ENCODE assay signal across 19 cellular contexts in the genomic region with DNA sequence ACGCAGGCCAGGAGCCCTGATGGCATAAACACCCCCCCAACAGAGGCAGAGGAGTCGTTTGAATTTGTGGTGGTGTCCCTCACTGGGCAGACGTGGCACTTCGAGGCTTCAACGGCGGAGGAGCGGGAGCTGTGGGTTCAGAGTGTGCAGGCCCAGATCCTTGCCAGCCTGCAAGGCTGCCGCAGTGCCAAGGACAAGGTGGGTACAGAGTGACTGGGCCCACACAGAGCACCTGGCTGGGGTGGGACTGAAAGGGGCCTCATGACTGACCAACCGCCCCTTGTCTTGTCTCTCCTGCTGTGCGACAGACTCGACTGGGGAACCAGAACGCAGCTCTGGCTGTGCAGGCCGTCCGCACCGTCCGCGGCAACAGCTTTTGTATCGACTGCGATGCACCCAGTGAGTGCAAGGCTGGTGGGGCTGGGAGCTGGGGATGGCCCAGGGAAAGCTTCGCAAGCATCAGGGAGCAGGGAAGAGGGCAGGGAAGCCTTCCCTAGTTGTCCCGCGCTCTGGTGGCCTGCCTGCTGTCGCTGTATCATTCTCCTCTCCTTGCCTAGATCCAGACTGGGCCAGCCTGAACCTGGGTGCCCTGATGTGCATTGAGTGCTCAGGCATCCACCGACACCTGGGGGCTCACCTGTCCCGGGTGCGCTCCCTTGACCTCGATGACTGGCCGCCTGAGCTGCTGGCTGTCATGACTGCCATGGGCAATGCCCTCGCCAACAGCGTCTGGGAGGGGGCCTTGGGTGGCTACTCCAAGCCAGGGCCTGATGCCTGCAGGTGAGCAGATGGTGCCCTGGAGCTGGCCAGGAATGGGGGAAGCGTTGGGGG. TPM values are rescaled to one million over a fixed set of nuclear protein-coding genes. Genes with fewer than 3 reads are reported as not detected.
DNase-seq lines count a peak whose midpoint lies in the region; ATAC-seq, FAIRE-seq and TF ChIP-seq lines count a peak whose summit lies in the region.
"Had no signal": no experiment of that assay in that cellular context is flagged by ENCODE, and none has a peak within 500 bp of the region (broad histone marks: within the 10 kb centered on the region; RNA-seq: fewer than 3 reads in every experiment).

No MANE protein-coding gene starts in this region.

- H3K9me3 ChIP-seq in BLaER1 treated with 17β-estradiol and CSF1 and Interleukin-3, amounts not matched to agents 10 nM and 100 nM (replicated peaks in 1 of 11): no peaks in the 10 kb centered on the region
- H3K9me3 ChIP-seq in H9 (ENCODE audit: control insufficient read depth, low read depth, low read length) (no peaks in the 10 kb centered on the region), H1 (ENCODE audit: insufficient read depth in 2 of 2, low read depth in 1 of 2, low read length in 1 of 2) (no peaks in the 10 kb centered on the region), PC-9 (ENCODE audit: insufficient read depth, low read depth) (no peaks in the 10 kb centered on the region)
- H3K9me3 ChIP-seq: lower lobe of right lung had no signal

- no TSS peak for BruUV-seq in PC-9 (replicated peaks; lab: Mats Ljungman, UMichigan)

- H3K9ac ChIP-seq in BLaER1 treated with 17β-estradiol and CSF1 and Interleukin-3, amounts not matched to agents 10 nM and 100 nM: no peak overlapping the region
- H3K9ac ChIP-seq in H9 (ENCODE audit: extremely low read depth, insufficient read length, low read length): no peak overlapping the region
- H3K9ac ChIP-seq in H1 (replicated peaks in 1 of 4; ENCODE audit: extremely low read depth in 1 of 4, low read depth in 3 of 4, low read length in 3 of 4): no peak overlapping the region

- H3K27me3 Mint-ChIP-seq in H9 (ENCODE audit: low read depth): peaks cover 1% of the 10 kb centered on the region; the same call in 1 of the 2 replicates
- H3K27me3 Mint-ChIP-seq: activated naive CD8-positive, alpha-beta T cell treated with anti-CD3 and anti-CD28 coated beads, Interleukin-2, amount 50 U/mL, for 24 hours had no signal

- ATAC-seq in sciatic nerve: no peak
- ATAC-seq in HG03139 (IDR thresholded peaks at IDR 0.05; ENCODE audit: unreplicated experiment): no peak
- ATAC-seq: activated naive CD8-positive, alpha-beta T cell treated with anti-CD3 and anti-CD28 coated beads, Interleukin-2, amount 50 U/mL, for 24 hours; CD8-positive, alpha-beta T cell; lower lobe of right lung had no signal

- H3K4me3 ChIP-seq in BLaER1 treated with 17β-estradiol and CSF1 and Interleukin-3, amounts not matched to agents 10 nM and 100 nM: no peak overlapping the region
- H3K4me3 ChIP-seq in H1 (ENCODE audit: extremely low read depth in 1 of 4, insufficient read depth in 2 of 4, low read depth in 3 of 4, low read length in 4 of 4) (no peak overlapping the region), PC-9 (no peak overlapping the region)
- H3K4me3 ChIP-seq: lower lobe of right lung had no signal

- H3K4me3 Mint-ChIP-seq in H9: no peak overlapping the region
- H3K4me3 Mint-ChIP-seq: activated CD8-positive, alpha-beta memory T cell treated with anti-CD3 and anti-CD28 coated beads, Interleukin-2, amount 10 ng/mL, durations not matched to agents 7 days and 5 days; activated naive CD8-positive, alpha-beta T cell treated with anti-CD3 and anti-CD28 coated beads, Interleukin-2, amount 50 U/mL, for 24 hours; CD8-positive, alpha-beta T cell had no signal

- H3K23me2 ChIP-seq in H9 (ENCODE audit: insufficient read length, low read depth, low read length, poor library complexity, severe bottlenecking): no peaks in the 10 kb centered on the region
- H3K23me2 ChIP-seq in H1 (ENCODE audit: low read depth, low read length): no peaks in the 10 kb centered on the region; the same call in 1 of the 2 replicates

- peaks cover 0 to 24% (median 17%) of the 10 kb centered on the region in 10 experiments; a peak in 16 of 20 replicates for H3K4me1 ChIP-seq in BLaER1 treated with 17β-estradiol and CSF1 and Interleukin-3, amounts not matched to agents 10 nM and 100 nM
- no peaks in the 10 kb centered on the region; the same call in 1 of the 2 replicates for H3K4me1 ChIP-seq in H9 (ENCODE audit: insufficient read depth, low read length)
- H3K4me1 ChIP-seq in H1 (replicated peaks in 1 of 4; ENCODE audit: control insufficient read depth in 3 of 4, insufficient read depth in 4 of 4, low read length in 3 of 4): peaks cover 7 to 34% (median 20%) of the 10 kb centered on the region in 4 experiments
- no peaks in the 10 kb centered on the region for H3K4me1 ChIP-seq in PC-9 (replicated peaks; ENCODE audit: insufficient read depth)
- H3K4me1 ChIP-seq: lower lobe of right lung had no signal

- H2BK12ac ChIP-seq in H9 (ENCODE audit: insufficient read length, low read depth, low read length) (no peak overlapping the region), H1 (ENCODE audit: low read depth, low read length) (no peak overlapping the region)

- H3K79me2 ChIP-seq in H9 (ENCODE audit: insufficient read depth, low read length): no peaks in the 10 kb centered on the region
- no peaks in the 10 kb centered on the region for H3K79me2 ChIP-seq in H1 (ENCODE audit: control insufficient read depth in 1 of 2, insufficient read depth in 2 of 2, low read length in 2 of 2)
- no peaks in the 10 kb centered on the region for H3K79me2 ChIP-seq in PC-9 (ENCODE audit: low read depth)

- H3K9me2 ChIP-seq in PC-9 (ENCODE audit: insufficient read depth): no peaks in the 10 kb centered on the region

- H4K20me1 ChIP-seq in BLaER1 treated with 17β-estradiol and CSF1 and Interleukin-3, amounts not matched to agents 10 nM and 100 nM: peaks cover 0 to 80% (median 10%) of the 10 kb centered on the region in 11 experiments; a peak in 16 of 22 replicates
- no peaks in the 10 kb centered on the region for H4K20me1 ChIP-seq in H9 (ENCODE audit: control insufficient read depth, insufficient read depth, insufficient read length)
- H4K20me1 ChIP-seq in H1 (replicated peaks in 1 of 2; ENCODE audit: control insufficient read depth in 1 of 2, insufficient read depth in 2 of 2, low read length in 2 of 2): peaks cover 7 to 11% of the 10 kb centered on the region in 2 experiments
- no peaks in the 10 kb centered on the region; the same call in 1 of the 2 replicates for H4K20me1 ChIP-seq in PC-9 (ENCODE audit: insufficient read depth)

- H2BK120ac ChIP-seq in H9 (ENCODE audit: low read depth, low read length, poor library complexity, severe bottlenecking) (no peak overlapping the region), H1 (replicated peaks; ENCODE audit: low read depth, low read length) (no peak overlapping the region)

- H3K23ac ChIP-seq in H9 (ENCODE audit: insufficient read length, low read depth, low read length): no peak overlapping the region
- no peak overlapping the region for H3K23ac ChIP-seq in H1 (ENCODE audit: insufficient read length)

- H2BK5ac ChIP-seq in H9 (ENCODE audit: insufficient read length, low read length) (no peak overlapping the region), H1 (ENCODE audit: low read depth, low read length) (no peak overlapping the region)

- peaks cover 8 to 44% (median 22%) of the 10 kb centered on the region in 3 experiments; a peak in 6 of 7 replicates for H3K36me3 Mint-ChIP-seq in H9 (ENCODE audit: insufficient read depth in 1 of 3, low read depth in 3 of 3)
- H3K36me3 Mint-ChIP-seq: activated CD8-positive, alpha-beta memory T cell treated with anti-CD3 and anti-CD28 coated beads, Interleukin-2, amount 10 ng/mL, durations not matched to agents 7 days and 5 days had no signal

- no peak overlapping the region for H3K27ac ChIP-seq in BLaER1 treated with 17β-estradiol and CSF1 and Interleukin-3, amounts not matched to agents 10 nM and 100 nM
- H3K27ac ChIP-seq in H9 (ENCODE audit: insufficient read length, low read depth, low read length) (no peak overlapping the region), H1 (ENCODE audit: low read depth, low read length) (no peak overlapping the region), PC-9 (no peak overlapping the region)
- H3K27ac ChIP-seq: brain microvascular endothelial cell, lower lobe of right lung had no signal

- H2BK20ac ChIP-seq in H9 (ENCODE audit: low read depth, low read length, poor library complexity, severe bottlenecking) (no peak overlapping the region), H1 (ENCODE audit: low read length) (no peak overlapping the region)

- TF ChIP-seq RAD21 in H1 (IDR thresholded peaks at IDR 0.05 in 1 of 2, conservative IDR thresholded peaks at IDR 0.05 in 1 of 2; ENCODE audit: low read depth in 2 of 2, low read length in 2 of 2): no peak

- H3K4me1 Mint-ChIP-seq in H9: peaks cover 33 to 59% of the 10 kb centered on the region in 2 experiments
- H3K4me1 Mint-ChIP-seq: activated CD8-positive, alpha-beta memory T cell treated with anti-CD3 and anti-CD28 coated beads, Interleukin-2, amount 10 ng/mL, durations not matched to agents 7 days and 5 days; activated naive CD8-positive, alpha-beta T cell treated with anti-CD3 and anti-CD28 coated beads, Interleukin-2, amount 50 U/mL, for 24 hours had no signal

- H2AK5ac ChIP-seq in H9 (ENCODE audit: insufficient read length, low read length) (no peak overlapping the region), H1 (ENCODE audit: low read depth, low read length) (no peak overlapping the region)

- H2AFZ ChIP-seq in H9 (ENCODE audit: low read length) (no peak overlapping the region), H1 (ENCODE audit: low read length) (no peak overlapping the region), PC-9 (no peak overlapping the region)

- POLR2A ChIA-PET in H1 (lab: Charles Lee; ENCODE audit: partially characterized antibody) (interaction anchor here (0.8 to 1.2 kb wide), 3 partner anchors 16 to 85 kb away, joined by 3 to 4 read pairs (median 3); a partner anchor contains a TSS), PC-9 (lab: Charles Lee; ENCODE audit: unreplicated experiment) (no interaction called here)

- H3K18ac ChIP-seq in H9 (ENCODE audit: insufficient read length, low read depth, low read length): no peak overlapping the region
- H3K18ac ChIP-seq in H1 (ENCODE audit: extremely low read depth, low read length): no peak overlapping the region

- H3T11ph ChIP-seq in H9 (ENCODE audit: low read length): no peak overlapping the region

- DNase-seq in H9: peak; percentile 19
- DNase-seq in H1 (ENCODE audit: low read depth in 1 of 2, low spot score in 2 of 2): no peak
- peak; percentile 44 for DNase-seq in sciatic nerve (ENCODE audit: low spot score)
- DNase-seq in GDM1 (lab: John Stamatoyannopoulos, UW): no peak
- no peak for DNase-seq in PC-9
- DNase-seq: activated CD4-positive, alpha-beta T cell treated with anti-CD3 and anti-CD28 coated beads for 48 hours; activated CD8-positive, alpha-beta memory T cell treated with anti-CD3 and anti-CD28 coated beads, Interleukin-2, amount 10 ng/mL, durations not matched to agents 7 days and 5 days; activated naive CD8-positive, alpha-beta T cell treated with anti-CD3 and anti-CD28 coated beads, Interleukin-2, amount 50 U/mL, for 24 hours; brain microvascular endothelial cell; dermis blood vessel endothelial cell; DND-41; GOT3; lower lobe of right lung; NCI-H1105 treated with DMSO at 0.1 percent for 48 hours; SHP77; stimulated activated CD4-positive, alpha-beta T cell treated with anti-CD3 and anti-CD28 coated beads, Interleukin-15, amount 100 ng/mL, for 24 hours had no signal

- H3F3A ChIP-seq in PC-9 (ENCODE audit: insufficient read depth, low read depth): peaks cover 2% of the 10 kb centered on the region; the same call in 1 of the 2 replicates

- no peak overlapping the region for H2BK15ac ChIP-seq in H9 (ENCODE audit: low read depth, low read length)
- no peak overlapping the region for H2BK15ac ChIP-seq in H1 (ENCODE audit: low read length)

- H4K91ac ChIP-seq in H9 (ENCODE audit: insufficient read length, low read depth, low read length) (no peak overlapping the region), H1 (replicated peaks; ENCODE audit: insufficient read length, low read length) (no peak overlapping the region)

- H3K4ac ChIP-seq in H9 (ENCODE audit: low read depth, low read length) (no peak overlapping the region), H1 (replicated peaks; ENCODE audit: insufficient read length, low read depth, low read length) (no peak overlapping the region)

- H4K5ac ChIP-seq in H9 (ENCODE audit: insufficient read length, low read depth, low read length) (no peak overlapping the region), H1 (ENCODE audit: insufficient read length, low read depth, low read length) (no peak overlapping the region)

- H3K56ac ChIP-seq in H9 (ENCODE audit: insufficient read length, low read depth, low read length): no peak overlapping the region
- no peak overlapping the region for H3K56ac ChIP-seq in H1 (replicated peaks; ENCODE audit: insufficient read length, low read depth, low read length)

- no peaks in the 10 kb centered on the region for H3K27me3 ChIP-seq in BLaER1 treated with 17β-estradiol and CSF1 and Interleukin-3, amounts not matched to agents 10 nM and 100 nM
- H3K27me3 ChIP-seq in H9 (ENCODE audit: insufficient read depth, low read length): no peaks in the 10 kb centered on the region
- H3K27me3 ChIP-seq in H1 (replicated peaks in 1 of 4; ENCODE audit: control insufficient read depth in 3 of 4, extremely low read depth in 1 of 4, insufficient read depth in 3 of 4, low read length in 3 of 4): peaks cover 0 to 1% (median 0%) of the 10 kb centered on the region in 4 experiments; a peak in 1 of 7 replicates
- H3K27me3 ChIP-seq in PC-9 (ENCODE audit: insufficient read depth, low read depth): no peaks in the 10 kb centered on the region
- H3K27me3 ChIP-seq: brain microvascular endothelial cell had no signal

- intact Hi-C loops in sciatic nerve (cut with DNase I): no loop called here
- intact Hi-C loops in PC-9 (cut with micrococcal nuclease; ENCODE audit: unreplicated experiment): no loop called here

- peak overlapping the region in 9 of 11 experiments; percentile 43 to 75 (median 66); a peak in 18 of 22 replicates for H3K4me2 ChIP-seq in BLaER1 treated with 17β-estradiol and CSF1 and Interleukin-3, amounts not matched to agents 10 nM and 100 nM
- H3K4me2 ChIP-seq in H9 (ENCODE audit: insufficient read depth, insufficient read length, low read length) (no peak overlapping the region), H1 (ENCODE audit: insufficient read depth in 1 of 2, low read depth in 2 of 2, low read length in 2 of 2) (no peak overlapping the region), PC-9 (no peak overlapping the region)

- no peak for FAIRE-seq in H1 (lab: Jason Lieb, UNC)

- no peaks in the 10 kb centered on the region; a peak in 1 of 5 replicates for H3K9me3 Mint-ChIP-seq in H9
- H3K9me3 Mint-ChIP-seq: activated naive CD8-positive, alpha-beta T cell treated with anti-CD3 and anti-CD28 coated beads, Interleukin-2, amount 50 U/mL, for 24 hours; CD8-positive, alpha-beta T cell had no signal

- H3K14ac ChIP-seq in H9 (ENCODE audit: insufficient read depth, low read length): no peak overlapping the region; the same call in 1 of the 2 replicates
- no peak overlapping the region for H3K14ac ChIP-seq in H1 (ENCODE audit: insufficient read length)

- 0 out of 7 replicates have a peak overlapping the region, but pooled peaks of 1 of the 3 experiments have one; percentile 40 for H3K27ac Mint-ChIP-seq in H9
- H3K27ac Mint-ChIP-seq: activated CD8-positive, alpha-beta memory T cell treated with anti-CD3 and anti-CD28 coated beads, Interleukin-2, amount 10 ng/mL, durations not matched to agents 7 days and 5 days; activated naive CD8-positive, alpha-beta T cell treated with anti-CD3 and anti-CD28 coated beads, Interleukin-2, amount 50 U/mL, for 24 hours; CD8-positive, alpha-beta T cell had no signal

- CTCF ChIA-PET in H1 (lab: Charles Lee; ENCODE audit: partially characterized antibody): interaction anchor here (0.7 to 18.9 kb wide), 13 partner anchors 8 to 102 kb away, joined by 3 to 197 read pairs (median 4); a partner anchor contains a TSS
- CTCF ChIA-PET in PC-9 (lab: Charles Lee): no interaction called here

- no CpG with 5 or more reads among the region's 31 CpGs for WGBS in H9 (ENCODE audit: extremely low coverage, insufficient read length, low lambda C conversion rate)
- 89% methylated on average over 27 of the region's 31 CpGs; no CpG with 5 or more reads in 1 of the 2 experiments for WGBS in H1 (ENCODE audit: extremely low coverage in 1 of 2, insufficient coverage in 1 of 2, insufficient read length in 1 of 2, insufficient replicate concordance in 2 of 2, low coverage in 1 of 2, low lambda C conversion rate in 2 of 2, missing lambda C conversion rate in 1 of 2), 2 experiments

- no peak overlapping the region for H4K8ac ChIP-seq in H9 (replicated peaks; ENCODE audit: insufficient read length, low read depth, low read length)
- peak overlapping the region; percentile 68; the same call in 1 of the 2 replicates for H4K8ac ChIP-seq in H1 (ENCODE audit: extremely low read depth, insufficient read depth, low read length)

- TF ChIP-seq EP300 in H1 (IDR thresholded peaks at IDR 0.05; ENCODE audit: borderline replicate concordance in 1 of 2, low read depth in 2 of 2, low read length in 2 of 2): no peak

- H3K79me1 ChIP-seq in H9 (ENCODE audit: insufficient read depth, low read depth, low read length, poor library complexity, severe bottlenecking) (no peaks in the 10 kb centered on the region), H1 (ENCODE audit: low read depth, low read length) (no peaks in the 10 kb centered on the region)

- peaks cover 10 to 84% (median 45%) of the 10 kb centered on the region in 11 experiments; a peak in 20 of 22 replicates for H3K36me3 ChIP-seq in BLaER1 treated with 17β-estradiol and CSF1 and Interleukin-3, amounts not matched to agents 10 nM and 100 nM
- no peaks in the 10 kb centered on the region; a peak in 1 of 8 replicates for H3K36me3 ChIP-seq in H1 (ENCODE audit: control insufficient read depth in 2 of 4, insufficient read depth in 4 of 4, low read length in 3 of 4)
- no peaks in the 10 kb centered on the region for H3K36me3 ChIP-seq in PC-9 (ENCODE audit: low read depth)

- TF ChIP-seq POLR2A in H1 (IDR thresholded peaks at IDR 0.05; ENCODE audit: control extremely low read depth in 1 of 2, low read depth in 2 of 2, low read length in 2 of 2): no peak

- TF ChIP-seq CTCF in H9 (conservative IDR thresholded peaks at IDR 0.05) (no peak), H1 (IDR thresholded peaks at IDR 0.05; ENCODE audit: control extremely low read depth in 1 of 3, insufficient read depth in 1 of 3, low read depth in 1 of 3, low read length in 3 of 3) (no peak), PC-9 (conservative IDR thresholded peaks at IDR 0.05) (no peak)

RNA-seq across cellular contexts. Expression of a gene that starts 25.4 kb away (rescaled TPM):
- total RNA-seq in H9 (2021) (not detected in 2 replicates), sciatic nerve (not detected), PC-9 (2021) (not detected in 2 replicates)
- total RNA-seq in H1 (2021; fragmentation: NEBNext Ultra II Directional; extraction: Animal tissue kit (Norgen Biotek cat#: 25700)): not detected in 2 replicates
- polyA plus RNA-seq in H1 (2011; rRNA removed): not detected in 2 replicates
- 0.06 TPM for polyA plus RNA-seq in H1 (2011; cell fraction: cytosol; rRNA removed)
- 0.20 TPM for polyA plus RNA-seq in H1 (2011; cell fraction: nucleus; rRNA removed)
- polyA plus RNA-seq in H1 (2012, experiment 1 of 2): 0.23 to 0.32 TPM in 2 of 4 replicates, not detected in the others
- polyA plus RNA-seq in H1 (2012, experiment 2 of 2): not detected
- polyA plus RNA-seq in H1 (2013, experiment 1 of 2): not detected
- 0.09 TPM for polyA plus RNA-seq in H1 (2013, experiment 2 of 2)
- polyA minus RNA-seq in H1 (2011; rRNA and poly(A)+ RNA removed): not detected in 2 replicates
- polyA minus RNA-seq in H1 (2011; cell fraction: cytosol; rRNA and poly(A)+ RNA removed): not detected
- 1.00 TPM for polyA minus RNA-seq in H1 (2011; cell fraction: nucleus; rRNA and poly(A)+ RNA removed)
- total RNA-seq: activated CD8-positive, alpha-beta memory T cell treated with anti-CD3 and anti-CD28 coated beads, Interleukin-2, amount 10 ng/mL, durations not matched to agents 7 days and 5 days; CD8-positive, alpha-beta T cell; dermis blood vessel endothelial cell; lower lobe of right lung had no signal

RNA-seq across cellular contexts. Expression of a gene that starts 45.0 kb away (rescaled TPM):
- total RNA-seq in H9 (2021): not detected in 2 replicates
- total RNA-seq in H1 (2021; fragmentation: NEBNext Ultra II Directional; extraction: Animal tissue kit (Norgen Biotek cat#: 25700)): not detected in 2 replicates
- not detected in 2 replicates for polyA plus RNA-seq in H1 (2011; rRNA removed)
- not detected for polyA plus RNA-seq in H1 (2011; cell fraction: cytosol; rRNA removed)
- not detected for polyA plus RNA-seq in H1 (2011; cell fraction: nucleus; rRNA removed)
- not detected in 4 replicates for polyA plus RNA-seq in H1 (2012, experiment 1 of 2)
- not detected for polyA plus RNA-seq in H1 (2012, experiment 2 of 2)
- polyA plus RNA-seq in H1 (2013, experiment 1 of 2): not detected
- not detected for polyA plus RNA-seq in H1 (2013, experiment 2 of 2)
- polyA minus RNA-seq in H1 (2011; rRNA and poly(A)+ RNA removed): not detected in 2 replicates
- not detected for polyA minus RNA-seq in H1 (2011; cell fraction: cytosol; rRNA and poly(A)+ RNA removed)
- not detected for polyA minus RNA-seq in H1 (2011; cell fraction: nucleus; rRNA and poly(A)+ RNA removed)
- not detected for total RNA-seq in sciatic nerve
- total RNA-seq in PC-9 (2021): not detected in 2 replicates
- total RNA-seq: activated CD8-positive, alpha-beta memory T cell treated with anti-CD3 and anti-CD28 coated beads, Interleukin-2, amount 10 ng/mL, durations not matched to agents 7 days and 5 days; CD8-positive, alpha-beta T cell; dermis blood vessel endothelial cell; lower lobe of right lung had no signal

RNA-seq across cellular contexts. Expression of a gene that starts 55.8 kb away (rescaled TPM):
- total RNA-seq in H9 (2021) (97.7 and 99.6 TPM in 2 replicates), sciatic nerve (99.7 TPM), PC-9 (2021) (103 TPM in 2 replicates)
- total RNA-seq in H1 (2021; fragmentation: NEBNext Ultra II Directional; extraction: Animal tissue kit (Norgen Biotek cat#: 25700)): 66.4 and 68.1 TPM in 2 replicates
- polyA plus RNA-seq in H1 (2011; rRNA removed): 120 and 194 TPM in 2 replicates
- polyA plus RNA-seq in H1 (2011; cell fraction: cytosol; rRNA removed): 90.4 TPM
- polyA plus RNA-seq in H1 (2011; cell fraction: nucleus; rRNA removed): 258 TPM
- polyA plus RNA-seq in H1 (2012, experiment 1 of 2): 70.1 to 77.1 TPM (median 74.6 TPM) in 4 replicates
- polyA plus RNA-seq in H1 (2012, experiment 2 of 2): 48.0 TPM
- polyA plus RNA-seq in H1 (2013, experiment 1 of 2): 33.4 TPM
- 33.2 TPM for polyA plus RNA-seq in H1 (2013, experiment 2 of 2)
- 27.8 and 33.8 TPM in 2 replicates for polyA minus RNA-seq in H1 (2011; rRNA and poly(A)+ RNA removed)
- 47.5 TPM for polyA minus RNA-seq in H1 (2011; cell fraction: cytosol; rRNA and poly(A)+ RNA removed)
- polyA minus RNA-seq in H1 (2011; cell fraction: nucleus; rRNA and poly(A)+ RNA removed): 71.5 TPM

RNA-seq across cellular contexts. Expression of a gene that starts 58.8 kb away (rescaled TPM):
- 45.4 and 53.6 TPM in 2 replicates for total RNA-seq in H9 (2021)
- total RNA-seq in H1 (2021; fragmentation: NEBNext Ultra II Directional; extraction: Animal tissue kit (Norgen Biotek cat#: 25700)): 41.4 and 48.7 TPM in 2 replicates
- 56.2 and 85.7 TPM in 2 replicates for polyA plus RNA-seq in H1 (2011; rRNA removed)
- 38.5 TPM for polyA plus RNA-seq in H1 (2011; cell fraction: cytosol; rRNA removed)
- 77.0 TPM for polyA plus RNA-seq in H1 (2011; cell fraction: nucleus; rRNA removed)
- polyA plus RNA-seq in H1 (2012, experiment 1 of 2): 23.7 to 47.4 TPM (median 42.5 TPM) in 4 replicates
- polyA plus RNA-seq in H1 (2012, experiment 2 of 2): 45.8 TPM
- 69.9 TPM for polyA plus RNA-seq in H1 (2013, experiment 1 of 2)
- polyA plus RNA-seq in H1 (2013, experiment 2 of 2): 77.4 TPM
- 6.5 and 7.1 TPM in 2 replicates for polyA minus RNA-seq in H1 (2011; rRNA and poly(A)+ RNA removed)
- polyA minus RNA-seq in H1 (2011; cell fraction: cytosol; rRNA and poly(A)+ RNA removed): 18.8 TPM
- polyA minus RNA-seq in H1 (2011; cell fraction: nucleus; rRNA and poly(A)+ RNA removed): 14.7 TPM
- total RNA-seq in sciatic nerve: 27.8 TPM
- total RNA-seq in PC-9 (2021): 87.8 and 99.3 TPM in 2 replicates

Comparison
In these comparisons a context has a peak if more than half of its experiments do, and no peak if none do; other contexts are left out.
1. H3K4me2 ChIP-seq: peak in BLaER1 treated with 17β-estradiol and CSF1 and Interleukin-3, amounts not matched to agents 10 nM and 100 nM (9 of 11); none in H9 (single experiment), H1 (0 of 2) and PC-9 (single experiment).
2. DNase-seq: peak in H9 (single experiment) and sciatic nerve (single experiment); none in H1 (0 of 2), GDM1 (single experiment) and PC-9 (0 of 2).